Comparison of ENCODE assay signal across 15 cellular contexts in genomic region chr1:234782821-234783220, GRCh38.
A peak's percentile ranks its signal among the peaks of the same experiment; 100 is the strongest.
DNase-seq lines count a peak whose midpoint lies in the region; FAIRE-seq and TF ChIP-seq lines count a peak whose summit lies in the region.
"Had no signal": no experiment of that assay in that cellular context is flagged by ENCODE, and none has a peak within 500 bp of the region (broad histone marks: within the 10 kb centered on the region; RNA-seq: fewer than 3 reads in every experiment).

No MANE protein-coding gene starts in this region.

- no peak overlapping the region for H3K4me2 ChIP-seq in H9 (ENCODE audit: insufficient read depth, insufficient read length, low read length)
- H3K4me2 ChIP-seq in mesendoderm (ENCODE audit: low read length) = no peak overlapping the region

- no peak overlapping the region for H2BK12ac ChIP-seq in H9 (ENCODE audit: insufficient read length, low read depth, low read length)

- H3K9me3 Mint-ChIP-seq in H9 = no peaks in the 10 kb centered on the region
- H3K9me3 Mint-ChIP-seq: neural crest cell had no signal

- no peak overlapping the region for H4K91ac ChIP-seq in H9 (ENCODE audit: insufficient read length, low read depth, low read length)

- H2BK120ac ChIP-seq in H9 (ENCODE audit: low read depth, low read length, poor library complexity, severe bottlenecking) (no peak overlapping the region), mesendoderm (ENCODE audit: low read depth, low read length) (no peak overlapping the region)

- H4K20me1 ChIP-seq in H9 (ENCODE audit: control insufficient read depth, insufficient read depth, insufficient read length) = no peaks in the 10 kb centered on the region

- H3K23me2 ChIP-seq in H9 (ENCODE audit: insufficient read length, low read depth, low read length, poor library complexity, severe bottlenecking) = no peaks in the 10 kb centered on the region

- H2AK5ac ChIP-seq in H9 (ENCODE audit: insufficient read length, low read length) = no peak overlapping the region
- no peak overlapping the region for H2AK5ac ChIP-seq in mesendoderm (ENCODE audit: low read length)

- H4K5ac ChIP-seq in H9 (ENCODE audit: insufficient read length, low read depth, low read length) (no peak overlapping the region), mesendoderm (ENCODE audit: low read length) (no peak overlapping the region)

- H3K56ac ChIP-seq in H9 (ENCODE audit: insufficient read length, low read depth, low read length) (no peak overlapping the region), mesendoderm (ENCODE audit: low read length) (no peak overlapping the region)

- H3K4me1 Mint-ChIP-seq in H9 = peaks cover 9% of the 10 kb centered on the region in 2 experiments

- FAIRE-seq in kidney (lab: Jason Lieb, UNC) = no peak

- no peak overlapping the region for H3K14ac ChIP-seq in H9 (ENCODE audit: insufficient read depth, low read length)

- no peak overlapping the region for H3K18ac ChIP-seq in H9 (ENCODE audit: insufficient read length, low read depth, low read length)
- H3K18ac ChIP-seq in mesendoderm (ENCODE audit: low read length) = no peak overlapping the region

- no peak overlapping the region for H2AFZ ChIP-seq in H9 (ENCODE audit: low read length)

- DNase-seq in AG08395 (ENCODE audit: low spot score) = peak; percentile 32
- DNase-seq in H9 = peak; percentile 38
- DNase-seq in ecto neural progenitor cell (ENCODE audit: low spot score) = peak; percentile 60
- peak; percentile 55 for DNase-seq in mesendoderm
- DNase-seq in kidney = no peak
- no peak for DNase-seq in stimulated activated CD4-positive, alpha-beta T cell treated with anti-CD3 and anti-CD28 coated beads, Interleukin-4, amount 100 ng/mL, for 1 hour
- DNase-seq in stimulated activated CD4-positive, alpha-beta T cell treated with anti-CD3 and anti-CD28 coated beads, Interleukin-1b, Interleukin-23, amount 100 ng/mL, for 48 hours = no peak
- no peak for DNase-seq in COLO668 (lab: John Stamatoyannopoulos, UW; ENCODE audit: unreplicated experiment)
- DNase-seq: activated CD4-positive, alpha-beta T cell treated with anti-CD3 and anti-CD28 coated beads, Interleukin-2, amount 50 U/mL, for 48 hours; Caco-2; dorsolateral prefrontal cortex; NCI-H2081 treated with DMSO at 0.1 percent for 48 hours; stomach had no signal

- H3K9ac ChIP-seq in H9 (ENCODE audit: extremely low read depth, insufficient read length, low read length) = no peak overlapping the region
- no peak overlapping the region for H3K9ac ChIP-seq in mesendoderm (ENCODE audit: low read length)
- no peak overlapping the region for H3K9ac ChIP-seq in kidney (ENCODE audit: low read length in 2 of 2)

- no peaks in the 10 kb centered on the region for H3K27me3 Mint-ChIP-seq in H9 (ENCODE audit: low read depth)

- H3K4ac ChIP-seq in H9 (ENCODE audit: low read depth, low read length) = no peak overlapping the region
- no peak overlapping the region for H3K4ac ChIP-seq in mesendoderm (ENCODE audit: low read depth, low read length)

- peaks cover 8% of the 10 kb centered on the region for H3K4me1 ChIP-seq in H9 (ENCODE audit: insufficient read depth, low read length)
- H3K4me1 ChIP-seq in mesendoderm (ENCODE audit: control insufficient read depth, low read depth, low read length) = no peaks in the 10 kb centered on the region
- peaks cover 0 to 11% of the 10 kb centered on the region in 2 donors for H3K4me1 ChIP-seq in kidney (ENCODE audit: control insufficient read depth in 1 of 2, insufficient read depth in 1 of 2, low read depth in 1 of 2, low read length in 2 of 2)
- H3K4me1 ChIP-seq: vagina had no signal

- H2BK5ac ChIP-seq in H9 (ENCODE audit: insufficient read length, low read length) (no peak overlapping the region), mesendoderm (ENCODE audit: low read length) (no peak overlapping the region)

- no CpG with 5 or more reads among the region's 2 CpGs for WGBS in H9 (ENCODE audit: extremely low coverage, insufficient read length, low lambda C conversion rate)
- WGBS in mesendoderm (ENCODE audit: extremely low coverage, insufficient coverage, low lambda C conversion rate) = no CpG with 5 or more reads among the region's 2 CpGs

- H3K9me3 ChIP-seq in H9 (ENCODE audit: control insufficient read depth, low read depth, low read length) (no peaks in the 10 kb centered on the region), kidney (ENCODE audit: control insufficient read depth in 1 of 2, low read length in 2 of 2) (no peaks in the 10 kb centered on the region)
- H3K9me3 ChIP-seq: Caco-2, stomach, vagina had no signal

- no peak overlapping the region for H3K4me3 Mint-ChIP-seq in H9
- H3K4me3 Mint-ChIP-seq: neural crest cell had no signal

- H3T11ph ChIP-seq in H9 (ENCODE audit: low read length) = no peak overlapping the region

- H3K27ac ChIP-seq in H9 (ENCODE audit: insufficient read length, low read depth, low read length) (no peak overlapping the region), mesendoderm (ENCODE audit: low read depth, low read length) (no peak overlapping the region), kidney (ENCODE audit: low read depth in 2 of 2, low read length in 2 of 2) (no peak overlapping the region)
- H3K27ac ChIP-seq: dorsolateral prefrontal cortex, stomach, vagina had no signal

- H3K36me3 Mint-ChIP-seq in H9 (ENCODE audit: insufficient read depth in 1 of 3, low read depth in 3 of 3) = no peaks in the 10 kb centered on the region

- H3K27me3 ChIP-seq in H9 (ENCODE audit: insufficient read depth, low read length) = no peaks in the 10 kb centered on the region
- no peaks in the 10 kb centered on the region for H3K27me3 ChIP-seq in mesendoderm (ENCODE audit: insufficient read depth, low read length, poor library complexity)
- H3K27me3 ChIP-seq: vagina had no signal

- intact Hi-C loops in kidney (cut with DNase I) = no loop called here

- H4K8ac ChIP-seq in H9 (replicated peaks; ENCODE audit: insufficient read length, low read depth, low read length) (no peak overlapping the region), mesendoderm (ENCODE audit: low read depth, low read length) (no peak overlapping the region)

- no peak overlapping the region for H2BK20ac ChIP-seq in H9 (ENCODE audit: low read depth, low read length, poor library complexity, severe bottlenecking)

- H3K23ac ChIP-seq in H9 (ENCODE audit: insufficient read length, low read depth, low read length) = no peak overlapping the region
- H3K23ac ChIP-seq in mesendoderm (ENCODE audit: low read length) = no peak overlapping the region

- no peak for TF ChIP-seq CTCF in H9 (conservative IDR thresholded peaks at IDR 0.05)
- no peak for TF ChIP-seq CTCF in kidney (IDR thresholded peaks at IDR 0.05; ENCODE audit: borderline replicate concordance, extremely low read depth, insufficient read depth)

- H2BK15ac ChIP-seq in H9 (ENCODE audit: low read depth, low read length) = no peak overlapping the region
- H2BK15ac ChIP-seq in mesendoderm (replicated peaks; ENCODE audit: low read depth) = no peak overlapping the region

- no peak overlapping the region for H3K4me3 ChIP-seq in mesendoderm (ENCODE audit: low read length)
- no peak overlapping the region for H3K4me3 ChIP-seq in kidney (ENCODE audit: low read length in 2 of 2)
- H3K4me3 ChIP-seq: dorsolateral prefrontal cortex, stomach, vagina had no signal

- H3K79me2 ChIP-seq in H9 (ENCODE audit: insufficient read depth, low read length) (no peaks in the 10 kb centered on the region), mesendoderm (ENCODE audit: control insufficient read depth, insufficient read depth, low read length) (no peaks in the 10 kb centered on the region)

- H3K36me3 ChIP-seq in mesendoderm (ENCODE audit: control insufficient read depth, insufficient read depth, low read length) (no peaks in the 10 kb centered on the region), kidney (ENCODE audit: control insufficient read depth in 1 of 2, insufficient read depth in 2 of 2, low read length in 2 of 2) (no peaks in the 10 kb centered on the region)
- H3K36me3 ChIP-seq: stomach, vagina had no signal

- H3K79me1 ChIP-seq in H9 (ENCODE audit: insufficient read depth, low read depth, low read length, poor library complexity, severe bottlenecking) = no peaks in the 10 kb centered on the region
- no peaks in the 10 kb centered on the region for H3K79me1 ChIP-seq in mesendoderm (ENCODE audit: low read length)

- no peak overlapping the region for H3K27ac Mint-ChIP-seq in H9

Comparison
In these comparisons a context has a peak if more than half of its experiments do, and no peak if none do; other contexts are left out.
1. DNase-seq: peak in AG08395 (single experiment), H9 (single experiment), ecto neural progenitor cell (single experiment) and mesendoderm (single experiment); none in kidney (single experiment), stimulated activated CD4-positive, alpha-beta T cell treated with anti-CD3 and anti-CD28 coated beads, Interleukin-4, amount 100 ng/mL, for 1 hour (single experiment), stimulated activated CD4-positive, alpha-beta T cell treated with anti-CD3 and anti-CD28 coated beads, Interleukin-1b, Interleukin-23, amount 100 ng/mL, for 48 hours (single experiment) and COLO668 (single experiment).